ENCODE assay signal across 18 cellular contexts in the genomic region with DNA sequence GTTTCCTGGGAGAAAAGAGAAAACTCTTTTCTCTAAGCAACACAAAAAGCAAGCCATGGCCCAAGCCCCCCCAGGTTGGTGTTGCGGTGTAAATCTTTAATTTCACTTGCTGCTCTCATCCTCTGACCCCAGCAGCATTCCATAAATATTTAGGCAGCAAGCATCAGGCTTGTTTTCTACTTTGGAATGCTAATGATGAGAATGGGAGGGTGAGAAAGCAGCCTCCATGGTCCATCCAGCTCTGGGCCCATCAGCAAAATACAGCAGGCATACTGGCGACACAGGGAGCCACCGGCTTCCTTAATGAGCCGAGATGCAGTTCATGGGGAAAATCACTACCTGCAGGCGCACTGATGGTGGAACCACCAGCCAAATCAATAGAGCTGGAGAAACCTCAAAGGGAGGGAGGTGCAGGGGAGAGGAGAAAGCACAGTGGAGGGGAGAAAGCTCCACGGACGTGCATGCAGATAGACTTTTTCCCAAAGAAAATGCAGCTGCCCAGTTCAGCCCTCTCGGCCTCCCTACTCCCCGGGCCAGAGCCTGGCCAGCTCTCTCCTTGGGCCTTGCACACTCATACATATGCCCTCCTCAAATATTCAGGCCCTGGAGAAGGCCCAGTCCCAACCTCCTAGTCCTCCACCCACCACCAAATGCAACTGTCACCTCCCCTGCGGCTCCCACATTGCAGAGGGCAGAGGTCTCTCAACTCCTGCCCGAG.
DNase-seq lines count a peak whose midpoint lies in the region; ATAC-seq and TF ChIP-seq lines count a peak whose summit lies in the region.
"Had no signal": no experiment of that assay in that cellular context is flagged by ENCODE, and none has a peak within 500 bp of the region (broad histone marks: within the 10 kb centered on the region; RNA-seq: fewer than 3 reads in every experiment).

No MANE protein-coding gene starts in this region.

- no peak overlapping the region for H4K8ac ChIP-seq in neuronal stem cell (ENCODE audit: low read depth, low read length)

- intact Hi-C loops in vagina (cut with DNase I), result no loop called here
- intact Hi-C loops in naive thymus-derived CD4-positive, alpha-beta T cell (cut with micrococcal nuclease), result no loop called here

- no peak overlapping the region for H4K91ac ChIP-seq in neuronal stem cell (ENCODE audit: low read depth, low read length, poor library complexity)

- H3K9me3 ChIP-seq in iPS-20b (ENCODE audit: insufficient read depth, low read depth, low read length) (peaks cover 21% of the 10 kb centered on the region), neuronal stem cell (replicated peaks in 1 of 2; ENCODE audit: control insufficient read depth in 2 of 2, insufficient read depth in 1 of 2, low read depth in 1 of 2, low read length in 2 of 2) (peaks cover 0 to 7% of the 10 kb centered on the region in 2 donors), vagina (no peaks in the 10 kb centered on the region)
- no peaks in the 10 kb centered on the region for H3K9me3 ChIP-seq in naive thymus-derived CD4-positive, alpha-beta T cell (ENCODE audit: control insufficient read depth in 2 of 3, low read length in 3 of 3)
- H3K9me3 ChIP-seq: SK-N-SH had no signal

- H3K4me1 ChIP-seq in iPS-20b (ENCODE audit: insufficient read depth, low read length) (peaks cover 22% of the 10 kb centered on the region), neuronal stem cell (ENCODE audit: control insufficient read depth in 2 of 2, insufficient read depth in 1 of 2, low read depth in 1 of 2, low read length in 2 of 2) (peaks cover 0 to 27% of the 10 kb centered on the region in 2 donors), vagina (no peaks in the 10 kb centered on the region)
- no peaks in the 10 kb centered on the region for H3K4me1 ChIP-seq in naive thymus-derived CD4-positive, alpha-beta T cell (ENCODE audit: control insufficient read depth in 2 of 2, insufficient read depth in 2 of 2, low read length in 2 of 2)

- H3K27ac Mint-ChIP-seq in naive thymus-derived CD4-positive, alpha-beta T cell, result no peak overlapping the region

- H2BK5ac ChIP-seq in neuronal stem cell (ENCODE audit: low read length), result peak overlapping the region; percentile 88

- H2BK15ac ChIP-seq in neuronal stem cell (ENCODE audit: low read length), result no peak overlapping the region

- DNase-seq in AG08395 (ENCODE audit: low spot score), result peak; percentile 13
- no peak for DNase-seq in HL-60 (ENCODE audit: low read depth in 1 of 2, low spot score in 1 of 2)
- DNase-seq in neuronal stem cell (ENCODE audit: low spot score), result peak; percentile 31
- no peak for DNase-seq in vagina (ENCODE audit: extremely low spot score in 2 of 2)
- DNase-seq in naive thymus-derived CD4-positive, alpha-beta T cell, result no peak
- no peak for DNase-seq in NCI-H2171 (lab: John Stamatoyannopoulos, UW)
- DNase-seq in NK-92 treated with Interleukin-12 subunit alpha and Interleukin-12 subunit beta, amount 100 ng/mL, for 24 hours (lab: John Stamatoyannopoulos, UW), result no peak
- DNase-seq: Calu3, DMS79, GDM1, NCI-H1105 treated with DMSO at 0.1 percent for 48 hours, NCI-H187, NCI-H774, SK-N-SH had no signal

- peak overlapping the region; percentile 53 for H3K18ac ChIP-seq in neuronal stem cell (ENCODE audit: low read length)

- H3K4me1 Mint-ChIP-seq in naive thymus-derived CD4-positive, alpha-beta T cell, result no peaks in the 10 kb centered on the region

- ATAC-seq in naive thymus-derived CD4-positive, alpha-beta T cell, result no peak
- ATAC-seq: Panc1, Right ventricle myocardium inferior had no signal

- CTCF ChIA-PET in naive thymus-derived CD4-positive, alpha-beta T cell (lab: Charles Lee), result no interaction called here

- no peak overlapping the region for H3K4me3 ChIP-seq in HL-60 (replicated peaks; ENCODE audit: insufficient read depth, low read length)
- H3K4me3 ChIP-seq in iPS-20b (ENCODE audit: low read length), result no peak overlapping the region
- no peak overlapping the region for H3K4me3 ChIP-seq in neuronal stem cell (ENCODE audit: low read length in 2 of 2)
- no peak overlapping the region for H3K4me3 ChIP-seq in vagina
- no peak overlapping the region for H3K4me3 ChIP-seq in naive thymus-derived CD4-positive, alpha-beta T cell (ENCODE audit: low read length)

- POLR2A ChIA-PET in naive thymus-derived CD4-positive, alpha-beta T cell (lab: Charles Lee), result no interaction called here

- H3K27me3 ChIP-seq in HL-60 (ENCODE audit: insufficient read depth, poor library complexity, severe bottlenecking) (no peaks in the 10 kb centered on the region), iPS-20b (ENCODE audit: insufficient read depth, low read length) (no peaks in the 10 kb centered on the region), neuronal stem cell (ENCODE audit: control insufficient read depth in 3 of 3, insufficient read depth in 3 of 3, low read depth in 1 of 3, low read length in 3 of 3) (no peaks in the 10 kb centered on the region), vagina (no peaks in the 10 kb centered on the region)
- H3K27me3 ChIP-seq in naive thymus-derived CD4-positive, alpha-beta T cell (ENCODE audit: control insufficient read depth in 2 of 2, insufficient read depth in 2 of 2, low read length in 2 of 2), result no peaks in the 10 kb centered on the region

- H2AK5ac ChIP-seq in neuronal stem cell (ENCODE audit: low read depth, low read length), result peak overlapping the region; percentile 9

- H2BK12ac ChIP-seq in neuronal stem cell (ENCODE audit: low read length), result no peak overlapping the region

- peaks cover 0 to 9% (median 0%) of the 10 kb centered on the region in 5 donors for H3K27me3 Mint-ChIP-seq in naive thymus-derived CD4-positive, alpha-beta T cell

- H3K36me3 Mint-ChIP-seq in naive thymus-derived CD4-positive, alpha-beta T cell, result peaks cover 0 to 5% (median 4%) of the 10 kb centered on the region in 5 donors
- H3K36me3 Mint-ChIP-seq: CD14-positive monocyte had no signal

- H3K14ac ChIP-seq in neuronal stem cell (ENCODE audit: low read length), result no peak overlapping the region

- H3K9me3 Mint-ChIP-seq in naive thymus-derived CD4-positive, alpha-beta T cell, result peaks cover 0 to 14% (median 3%) of the 10 kb centered on the region in 11 donors

- no peak overlapping the region for H3K23ac ChIP-seq in neuronal stem cell (ENCODE audit: low read depth, low read length, poor library complexity)

- H3K4me2 ChIP-seq in neuronal stem cell (ENCODE audit: insufficient read depth, low read length, poor library complexity, severe bottlenecking), result no peak overlapping the region
- H3K4me2 ChIP-seq: SK-N-SH had no signal

- H3K36me3 ChIP-seq in iPS-20b (ENCODE audit: insufficient read depth, low read depth, low read length) (no peaks in the 10 kb centered on the region), neuronal stem cell (replicated peaks in 1 of 2; ENCODE audit: control insufficient read depth in 2 of 2, insufficient read depth in 2 of 2, low read length in 2 of 2) (no peaks in the 10 kb centered on the region), vagina (no peaks in the 10 kb centered on the region)
- H3K36me3 ChIP-seq in naive thymus-derived CD4-positive, alpha-beta T cell (ENCODE audit: control insufficient read depth in 2 of 3, insufficient read depth in 3 of 3, low read length in 3 of 3), result no peaks in the 10 kb centered on the region

- H2BK120ac ChIP-seq in neuronal stem cell (ENCODE audit: low read depth, low read length), result no peak overlapping the region

- no peak for TF ChIP-seq CTCF in HL-60 (IDR thresholded peaks at IDR 0.05; ENCODE audit: insufficient read depth, low read length)
- no peak for TF ChIP-seq CTCF in vagina (IDR thresholded peaks at IDR 0.05)

- no peaks in the 10 kb centered on the region for H3K79me1 ChIP-seq in neuronal stem cell (ENCODE audit: low read depth, low read length)

- no peak overlapping the region for H2AFZ ChIP-seq in neuronal stem cell (ENCODE audit: low read length)

- no peak overlapping the region for H3K4ac ChIP-seq in neuronal stem cell (ENCODE audit: low read length)

- peak overlapping the region; percentile 30 for H3K27ac ChIP-seq in HL-60 (replicated peaks)
- H3K27ac ChIP-seq in iPS-20b (ENCODE audit: low read length), result no peak overlapping the region
- peak overlapping the region; percentile 91 for H3K27ac ChIP-seq in neuronal stem cell (replicated peaks; ENCODE audit: low read length)
- H3K27ac ChIP-seq in vagina, result no peak overlapping the region
- no peak overlapping the region for H3K27ac ChIP-seq in naive thymus-derived CD4-positive, alpha-beta T cell (ENCODE audit: low read depth, low read length)

- H3K9ac ChIP-seq in iPS-20b (ENCODE audit: low read depth, low read length) (peak overlapping the region; percentile 27; the same call in 1 of the 2 replicates), neuronal stem cell (ENCODE audit: low read depth, low read length, poor library complexity) (no peak overlapping the region)
- H3K9ac ChIP-seq: SK-N-SH had no signal

- no CpG with 5 or more reads among the region's 11 CpGs for WGBS in neuronal stem cell (ENCODE audit: extremely low coverage in 2 of 2, insufficient read length in 2 of 2, insufficient replicate concordance in 1 of 2), 2 donors

- no peak overlapping the region for H3K4me3 Mint-ChIP-seq in naive thymus-derived CD4-positive, alpha-beta T cell

- TF ChIP-seq POLR2A in vagina (IDR thresholded peaks at IDR 0.05), result no peak

Comparison
In these comparisons a context has a peak if more than half of its experiments do, and no peak if none do; other contexts are left out.
1. DNase-seq: peak in AG08395 (single experiment) and neuronal stem cell (single experiment); none in HL-60 (0 of 2), vagina (0 of 2), naive thymus-derived CD4-positive, alpha-beta T cell (0 of 9), NCI-H2171 (single experiment) and NK-92 treated with Interleukin-12 subunit alpha and Interleukin-12 subunit beta, amount 100 ng/mL, for 24 hours (single experiment).
2. H3K27ac ChIP-seq: peak in HL-60 (single experiment) and neuronal stem cell (single experiment); none in iPS-20b (single experiment), vagina (single experiment) and naive thymus-derived CD4-positive, alpha-beta T cell (single experiment).